Comparison of ENCODE assay signal across 1 cellular context in the genomic region with DNA sequence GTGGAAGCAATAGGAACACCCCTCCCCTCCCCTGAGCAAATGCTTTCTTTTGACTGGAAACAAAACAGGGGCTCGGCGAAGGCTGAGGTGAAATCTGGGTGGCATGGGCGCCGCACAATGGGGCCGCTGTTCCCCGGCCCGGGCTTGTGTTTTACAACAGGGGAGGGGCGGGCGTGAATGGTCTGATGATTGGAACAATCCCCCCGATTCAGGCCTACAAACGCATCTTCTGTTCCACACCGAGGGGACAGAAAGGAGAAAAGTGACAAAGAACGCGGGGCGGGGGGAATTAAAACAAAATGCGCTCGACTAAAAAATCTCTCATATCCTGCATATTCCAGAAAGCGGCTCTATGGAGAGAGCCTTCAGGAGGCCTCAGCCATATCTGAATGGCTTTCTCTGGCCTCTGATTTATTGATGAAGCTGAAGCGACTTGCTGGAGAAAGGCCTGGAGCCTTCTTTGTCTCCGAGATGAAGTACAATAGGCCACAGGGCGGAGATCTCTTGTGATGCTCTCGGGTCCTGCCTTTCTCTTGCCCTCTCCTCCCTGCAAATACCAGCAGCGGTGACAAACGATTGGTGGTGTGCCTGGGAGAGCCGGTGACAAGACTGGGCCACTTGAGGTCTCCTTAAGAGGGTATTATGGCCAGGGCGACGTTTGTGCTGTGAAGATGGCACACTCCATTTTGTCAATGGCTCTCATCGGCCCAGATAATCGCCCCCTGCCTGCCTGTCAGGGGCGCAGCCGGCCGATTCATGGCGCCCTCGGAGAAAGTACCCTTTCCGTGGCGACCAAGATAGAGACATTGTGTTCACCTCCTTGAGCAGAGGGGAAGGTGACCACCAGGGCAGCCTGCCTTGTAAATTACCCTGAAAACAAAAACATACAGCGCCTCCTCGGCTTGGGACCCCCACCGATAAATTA.
TF ChIP-seq lines count a peak whose summit lies in the region.

No MANE protein-coding gene starts in this region.

TF ChIP-seq in GM23338, 12 proteins besides CTCF, POLR2A, EP300 and RAD21 (continued from another document):
- TF ChIP-seq ZNF462 (CRISPR knock-in tag; IDR thresholded peaks at IDR 0.05) (no peak), ZNF114 (CRISPR knock-in tag; IDR thresholded peaks at IDR 0.05) (no peak)
